In genomic region chr17:75460295-75460694, GRCh38 we compare ENCODE assay signal across 2 cellular contexts.
TF ChIP-seq lines count a peak whose summit lies in the region.

No MANE protein-coding gene starts in this region.

TF ChIP-seq in WTC11, 78 proteins besides CTCF, POLR2A, EP300 and RAD21:
- TF ChIP-seq MLX (CRISPR knock-in tag; IDR thresholded peaks at IDR 0.05) (no peak), AR (CRISPR knock-in tag; IDR thresholded peaks at IDR 0.05) (no peak), GTF2I (CRISPR knock-in tag; conservative IDR thresholded peaks at IDR 0.05) (no peak), ATF1 (CRISPR knock-in tag; IDR thresholded peaks at IDR 0.05) (no peak), PRRX2 (CRISPR knock-in tag; IDR thresholded peaks at IDR 0.05) (no peak), NR2C2 (CRISPR knock-in tag; IDR thresholded peaks at IDR 0.05) (no peak), ESRRA (CRISPR knock-in tag; IDR thresholded peaks at IDR 0.05; ENCODE audit: borderline replicate concordance) (no peak), IRF1 (CRISPR knock-in tag; IDR thresholded peaks at IDR 0.05) (no peak), CBFB (CRISPR knock-in tag; IDR thresholded peaks at IDR 0.05; ENCODE audit: low read depth) (no peak), RELA (CRISPR knock-in tag; IDR thresholded peaks at IDR 0.05; ENCODE audit: borderline replicate concordance) (no peak), ZNF281 (CRISPR knock-in tag; IDR thresholded peaks at IDR 0.05) (no peak), EMX1 (CRISPR knock-in tag; IDR thresholded peaks at IDR 0.05) (no peak), HMGXB4 (CRISPR knock-in tag; IDR thresholded peaks at IDR 0.05) (no peak), NFATC4 (CRISPR knock-in tag; IDR thresholded peaks at IDR 0.05) (no peak), NFYB (CRISPR knock-in tag; conservative IDR thresholded peaks at IDR 0.05; ENCODE audit: low read depth) (no peak)
- TF ChIP-seq, protein P1, sequence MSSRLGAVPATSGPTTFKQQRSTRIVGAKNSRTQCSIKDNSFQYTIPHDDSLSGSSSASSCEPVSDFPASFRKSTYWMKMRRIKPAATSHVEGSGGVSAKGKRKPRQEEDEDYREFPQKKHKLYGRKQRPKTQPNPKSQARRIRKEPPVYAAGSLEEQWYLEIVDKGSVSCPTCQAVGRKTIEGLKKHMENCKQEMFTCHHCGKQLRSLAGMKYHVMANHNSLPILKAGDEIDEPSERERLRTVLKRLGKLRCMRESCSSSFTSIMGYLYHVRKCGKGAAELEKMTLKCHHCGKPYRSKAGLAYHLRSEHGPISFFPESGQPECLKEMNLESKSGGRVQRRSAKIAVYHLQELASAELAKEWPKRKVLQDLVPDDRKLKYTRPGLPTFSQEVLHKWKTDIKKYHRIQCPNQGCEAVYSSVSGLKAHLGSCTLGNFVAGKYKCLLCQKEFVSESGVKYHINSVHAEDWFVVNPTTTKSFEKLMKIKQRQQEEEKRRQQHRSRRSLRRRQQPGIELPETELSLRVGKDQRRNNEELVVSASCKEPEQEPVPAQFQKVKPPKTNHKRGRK (CRISPR knock-in tag; IDR thresholded peaks at IDR 0.05; ENCODE audit: borderline replicate concordance), result no peak

TF ChIP-seq in SK-N-SH, 30 proteins besides CTCF, POLR2A, EP300 and RAD21 (continued from another document):
- no peak for TF ChIP-seq MAX (IDR thresholded peaks at IDR 0.05; ENCODE audit: low read depth)
